1 cellular context compared by ENCODE assay signal in genomic region chr5:150623152-150623877, GRCh38.
TF ChIP-seq lines count a peak whose summit lies in the region.

No MANE protein-coding gene starts in this region.

TF ChIP-seq in GM23338, 12 proteins besides CTCF, POLR2A, EP300 and RAD21 (continued from another document):
- no peak for TF ChIP-seq ZNF462 (CRISPR knock-in tag; IDR thresholded peaks at IDR 0.05)
- TF ChIP-seq JUNB (IDR thresholded peaks at IDR 0.05; ENCODE audit: unreplicated experiment) = no peak
- TF ChIP-seq STAT1 (IDR thresholded peaks at IDR 0.05; ENCODE audit: unreplicated experiment) = no peak
